8 cellular contexts compared by ENCODE assay signal in the genomic region with DNA sequence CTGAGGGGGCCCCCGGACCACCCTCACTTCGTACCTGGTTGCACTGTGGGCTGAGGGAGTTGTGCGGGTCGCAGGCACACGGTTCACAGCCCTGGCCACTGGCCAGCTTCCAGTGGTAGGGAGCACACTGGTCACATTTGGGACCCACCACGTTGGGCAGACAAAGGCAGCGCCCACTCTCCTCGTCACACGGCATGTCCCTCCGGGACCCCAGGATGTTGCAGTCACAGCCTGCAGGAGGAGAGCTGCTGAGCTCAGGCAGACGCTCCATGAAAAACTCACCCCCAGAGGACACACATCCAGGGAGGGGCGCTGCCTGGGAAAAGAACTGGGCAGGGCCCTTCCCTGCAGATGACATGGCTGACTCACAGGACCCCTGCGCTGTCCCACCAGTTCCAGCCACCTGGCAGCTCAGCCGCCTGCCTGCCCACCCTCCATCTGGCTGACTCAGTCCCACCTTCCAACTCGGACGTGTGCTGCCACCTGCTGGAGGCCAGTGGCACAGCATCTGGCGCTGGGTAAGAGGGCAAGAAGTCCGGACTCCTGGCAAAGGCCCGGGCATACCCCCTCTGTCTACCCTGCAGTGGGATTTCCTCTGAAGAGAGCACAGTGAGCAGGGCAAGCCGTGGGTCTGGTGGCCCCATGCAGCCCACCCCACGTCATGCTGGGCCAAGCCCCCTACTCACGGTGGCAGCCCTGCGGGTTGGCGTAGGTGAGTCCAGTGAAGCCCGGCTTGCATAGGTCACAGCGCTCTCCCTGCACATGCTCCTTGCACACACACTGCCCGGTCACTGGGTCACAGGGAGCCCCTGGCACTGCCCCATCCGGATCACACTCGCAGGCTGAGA. TPM values are rescaled to one million over a fixed set of nuclear protein-coding genes. Genes with fewer than 3 reads are reported as not detected.
DNase-seq lines count a peak whose midpoint lies in the region; ATAC-seq, FAIRE-seq and TF ChIP-seq lines count a peak whose summit lies in the region.

No MANE protein-coding gene starts in this region.

- H3K4me3 Mint-ChIP-seq in CD4-positive, alpha-beta memory T cell: peak overlapping the region in 1 of 8 donors; percentile 23

- H3K79me2 ChIP-seq in endothelial cell of umbilical vein (ENCODE audit: control insufficient read depth, insufficient read depth, low read length): no peaks in the 10 kb centered on the region

- POLR2A ChIA-PET in CD4-positive, alpha-beta memory T cell (lab: Charles Lee; ENCODE audit: partially characterized antibody): no interaction called here
- POLR2A ChIA-PET in endothelial cell of umbilical vein (lab: Charles Lee): interaction anchor here (0.6 kb wide), 1 partner anchor 16 kb away, joined by 3 read pairs; no protein-coding TSS in a partner anchor

- no peaks in the 10 kb centered on the region for H3K27me3 ChIP-seq in CD4-positive, alpha-beta memory T cell (ENCODE audit: insufficient read depth, low read length)
- H3K27me3 ChIP-seq in endothelial cell of umbilical vein (ENCODE audit: control insufficient read depth in 2 of 2, insufficient read depth in 2 of 2, low read length in 2 of 2): no peaks in the 10 kb centered on the region

- peak; percentile 50 to 65 (median 61) for DNase-seq in CD4-positive, alpha-beta memory T cell
- DNase-seq in NOMO-1 (lab: John Stamatoyannopoulos, UW; ENCODE audit: unreplicated experiment in 2 of 2) (peak; percentile 46 to 72), endothelial cell of umbilical vein (ENCODE audit: low read depth, low spot score) (peak; percentile 78), mucosa of descending colon (peak; percentile 75 to 84 (median 80))
- peak; percentile 17 for DNase-seq in activated CD8-positive, alpha-beta memory T cell treated with anti-CD3 and anti-CD28 coated beads, Interleukin-2, amount 50 U/mL, for 1 hour (ENCODE audit: extremely low read depth)
- DNase-seq in stimulated activated CD8-positive, alpha-beta memory T cell treated with anti-CD3 and anti-CD28 coated beads, Interleukin-4, amount 100 ng/mL, for 48 hours: peak; percentile 95

- BruUV-seq in endothelial cell of umbilical vein (replicated peaks; lab: Mats Ljungman, UMichigan): no TSS peak

- CTCF ChIA-PET in CD4-positive, alpha-beta memory T cell (lab: Charles Lee; ENCODE audit: partially characterized antibody): interaction anchor here (0.8 to 1.9 kb wide), 20 partner anchors 8 to 121 kb away, joined by 3 to 10 read pairs (median 4); no protein-coding TSS in a partner anchor
- CTCF ChIA-PET in endothelial cell of umbilical vein (lab: Charles Lee): interaction anchor here (0.6 to 10.2 kb wide), 36 partner anchors 9 to 122 kb away, joined by 3 to 119 read pairs (median 5); a partner anchor contains a TSS

- ATAC-seq in GM19452 (IDR thresholded peaks at IDR 0.05; ENCODE audit: unreplicated experiment) (peak; percentile 86), HG03571 (IDR thresholded peaks at IDR 0.05; ENCODE audit: unreplicated experiment) (peak; percentile 84), mucosa of descending colon (peak; percentile 78)

- H3K9me3 Mint-ChIP-seq in CD4-positive, alpha-beta memory T cell: peaks cover 0 to 4% (median 0%) of the 10 kb centered on the region in 8 donors

- peak; percentile 84 for FAIRE-seq in endothelial cell of umbilical vein (lab: Jason Lieb, UNC)

- intact Hi-C loops in CD4-positive, alpha-beta memory T cell (cut with micrococcal nuclease): loop anchor here (1.0 kb wide), 3 partner anchors 58 to 120 kb away; no protein-coding TSS in a partner anchor
- intact Hi-C loops in endothelial cell of umbilical vein (cut with micrococcal nuclease) (loop anchor here (1.0 to 5.0 kb wide), 6 partner anchors 25 to 120 kb away; no protein-coding TSS in a partner anchor), mucosa of descending colon (cut with DNase I, micrococcal nuclease) (no loop called here)

- no peak for TF ChIP-seq POLR2A in endothelial cell of umbilical vein (IDR thresholded peaks at IDR 0.05; ENCODE audit: low read depth, low read length)

- TF ChIP-seq CTCF in endothelial cell of umbilical vein (IDR thresholded peaks at IDR 0.05; ENCODE audit: extremely low read depth in 1 of 2, insufficient read depth in 1 of 2, low read depth in 1 of 2, low read length in 2 of 2) (peak; percentile 95 to 99), mucosa of descending colon (IDR thresholded peaks at IDR 0.05) (peak; percentile 91)

- H3K36me3 Mint-ChIP-seq in CD4-positive, alpha-beta memory T cell: no peaks in the 10 kb centered on the region

- no peak overlapping the region for H3K27ac Mint-ChIP-seq in CD4-positive, alpha-beta memory T cell

- no peaks in the 10 kb centered on the region for H3K36me3 ChIP-seq in CD4-positive, alpha-beta memory T cell (ENCODE audit: insufficient read depth, low read length)
- H3K36me3 ChIP-seq in endothelial cell of umbilical vein (ENCODE audit: control insufficient read depth in 2 of 2, extremely low read depth in 1 of 2, insufficient read depth in 2 of 2, low read length in 2 of 2): no peaks in the 10 kb centered on the region
- H3K36me3 ChIP-seq in mucosa of descending colon (ENCODE audit: low read depth): no peaks in the 10 kb centered on the region

- peaks cover 4% of the 10 kb centered on the region for H3K4me1 ChIP-seq in CD4-positive, alpha-beta memory T cell (ENCODE audit: insufficient read depth, low read length)
- H3K4me1 ChIP-seq in endothelial cell of umbilical vein (ENCODE audit: control insufficient read depth, extremely low read depth, insufficient read depth, low read length) (no peaks in the 10 kb centered on the region), mucosa of descending colon (ENCODE audit: low read depth) (peaks cover 8% of the 10 kb centered on the region)

- no peak overlapping the region for H3K27ac ChIP-seq in CD4-positive, alpha-beta memory T cell (ENCODE audit: low read depth, low read length)
- H3K27ac ChIP-seq in endothelial cell of umbilical vein (ENCODE audit: insufficient read depth, low read depth, low read length): no peak overlapping the region

- H3K9me1 ChIP-seq in endothelial cell of umbilical vein (replicated peaks; ENCODE audit: control insufficient read depth, extremely low read depth, insufficient read depth, low read length): no peaks in the 10 kb centered on the region

- no peak overlapping the region for H3K9ac ChIP-seq in endothelial cell of umbilical vein (replicated peaks; ENCODE audit: extremely low read depth, insufficient read depth, low read length)

- H2AFZ ChIP-seq in endothelial cell of umbilical vein (ENCODE audit: low read depth, low read length): no peak overlapping the region

- no peak overlapping the region for H3K4me3 ChIP-seq in CD4-positive, alpha-beta memory T cell (ENCODE audit: low read length in 2 of 2)
- H3K4me3 ChIP-seq in endothelial cell of umbilical vein (replicated peaks in 1 of 3; ENCODE audit: insufficient read depth in 1 of 3, low read depth in 1 of 3, low read length in 3 of 3): no peak overlapping the region
- no peak overlapping the region for H3K4me3 ChIP-seq in mucosa of descending colon

- dilution Hi-C loops in endothelial cell of umbilical vein (cut with MboI; ENCODE audit: extremely low pct_ligation_motif_present, low sequenced_read_pairs): no loop called here

- H3K4me1 Mint-ChIP-seq in CD4-positive, alpha-beta memory T cell: peaks cover 2 to 18% (median 6%) of the 10 kb centered on the region in 4 donors

- no peaks in the 10 kb centered on the region for H3K9me3 ChIP-seq in CD4-positive, alpha-beta memory T cell (ENCODE audit: control insufficient read depth in 1 of 2, low read length in 2 of 2)
- no peaks in the 10 kb centered on the region for H3K9me3 ChIP-seq in endothelial cell of umbilical vein (replicated peaks; ENCODE audit: control insufficient read depth, insufficient read depth, low read length)
- no peaks in the 10 kb centered on the region for H3K9me3 ChIP-seq in mucosa of descending colon

- H3K4me2 ChIP-seq in endothelial cell of umbilical vein (ENCODE audit: insufficient read depth, low read length): no peak overlapping the region

- H4K20me1 ChIP-seq in endothelial cell of umbilical vein (replicated peaks; ENCODE audit: control insufficient read depth, extremely low read depth, insufficient read depth, low read length): no peaks in the 10 kb centered on the region

- H3K27me3 Mint-ChIP-seq in CD4-positive, alpha-beta memory T cell: no peaks in the 10 kb centered on the region

RNA-seq across cellular contexts. Expression of a gene that starts 24.7 kb away (rescaled TPM):
- total RNA-seq in CD4-positive, alpha-beta memory T cell: under 1 TPM; 0.38 to 0.69 TPM
- polyA plus RNA-seq in CD4-positive, alpha-beta memory T cell: under 1 TPM in 1 of 2 donors, not detected in 1; 0.18 TPM
- total RNA-seq in endothelial cell of umbilical vein (0.72 and 3.1 TPM in 2 replicates), mucosa of descending colon (100 to 1,000 TPM in 1 of 3 donors, 10 to 100 TPM in 2; 40.3 to 142 (median 62.1) TPM)
- 1.3 and 2.6 TPM in 2 replicates for polyA plus RNA-seq in endothelial cell of umbilical vein
- polyA plus RNA-seq in endothelial cell of umbilical vein (2011; cell fraction: cytosol; rRNA removed): 2.2 and 2.7 TPM in 2 replicates
- 4.4 and 7.0 TPM in 2 replicates for polyA plus RNA-seq in endothelial cell of umbilical vein (2011; cell fraction: nucleus; rRNA removed)
- polyA plus RNA-seq in endothelial cell of umbilical vein (2012): 6.0 and 9.7 TPM in 2 replicates
- 2.5 and 2.7 TPM in 2 replicates for polyA minus RNA-seq in endothelial cell of umbilical vein
- polyA minus RNA-seq in endothelial cell of umbilical vein (2011; cell fraction: cytosol; rRNA and poly(A)+ RNA removed): 52.4 TPM
- polyA minus RNA-seq in endothelial cell of umbilical vein (2011; cell fraction: nucleus; rRNA and poly(A)+ RNA removed): 2.8 and 3.2 TPM in 2 replicates

RNA-seq across cellular contexts. Expression of a gene that starts 44.1 kb away (rescaled TPM):
- not detected for total RNA-seq in CD4-positive, alpha-beta memory T cell
- polyA plus RNA-seq in CD4-positive, alpha-beta memory T cell: not detected
- total RNA-seq in endothelial cell of umbilical vein (not detected in 2 replicates), mucosa of descending colon (under 1 TPM in 1 of 3 donors, not detected in 2; 0.60 TPM)
- polyA plus RNA-seq in endothelial cell of umbilical vein: not detected in 2 replicates
- not detected in 2 replicates for polyA plus RNA-seq in endothelial cell of umbilical vein (2011; cell fraction: cytosol; rRNA removed)
- polyA plus RNA-seq in endothelial cell of umbilical vein (2011; cell fraction: nucleus; rRNA removed): not detected in 2 replicates
- not detected in 2 replicates for polyA plus RNA-seq in endothelial cell of umbilical vein (2012)
- not detected in 2 replicates for polyA minus RNA-seq in endothelial cell of umbilical vein
- not detected for polyA minus RNA-seq in endothelial cell of umbilical vein (2011; cell fraction: cytosol; rRNA and poly(A)+ RNA removed)
- polyA minus RNA-seq in endothelial cell of umbilical vein (2011; cell fraction: nucleus; rRNA and poly(A)+ RNA removed): not detected in 2 replicates

RNA-seq across cellular contexts. Expression of a gene that starts 47.6 kb away (rescaled TPM):
- total RNA-seq in CD4-positive, alpha-beta memory T cell: 1 to 10 TPM in 1 of 2 experiments, not detected in 1; 1.2 TPM
- 1 to 10 TPM in 1 of 2 donors, under 1 TPM in 1; 0.58 to 2.0 TPM for polyA plus RNA-seq in CD4-positive, alpha-beta memory T cell
- 1.9 TPM in 1 of 2 replicates, not detected in the other for total RNA-seq in endothelial cell of umbilical vein
- polyA plus RNA-seq in endothelial cell of umbilical vein: 0.22 and 0.91 TPM in 2 replicates
- 1.5 and 1.8 TPM in 2 replicates for polyA plus RNA-seq in endothelial cell of umbilical vein (2011; cell fraction: cytosol; rRNA removed)
- 0.35 and 0.93 TPM in 2 replicates for polyA plus RNA-seq in endothelial cell of umbilical vein (2011; cell fraction: nucleus; rRNA removed)
- polyA plus RNA-seq in endothelial cell of umbilical vein (2012): 5.7 and 21.7 TPM in 2 replicates
- not detected in 2 replicates for polyA minus RNA-seq in endothelial cell of umbilical vein
- polyA minus RNA-seq in endothelial cell of umbilical vein (2011; cell fraction: cytosol; rRNA and poly(A)+ RNA removed): not detected
- polyA minus RNA-seq in endothelial cell of umbilical vein (2011; cell fraction: nucleus; rRNA and poly(A)+ RNA removed): 0.53 TPM in 1 of 2 replicates, not detected in the other
- total RNA-seq in mucosa of descending colon: 10 to 100 TPM in 1 of 3 donors, 1 to 10 TPM in 2; 5.8 to 13.5 (median 9.0) TPM

Comparison
In these comparisons a context has a peak if more than half of its experiments do, and no peak if none do; other contexts are left out.
1. DNase-seq: peak in every context shown above with its lines; median percentile 95 in stimulated activated CD8-positive, alpha-beta memory T cell treated with anti-CD3 and anti-CD28 coated beads, Interleukin-4, amount 100 ng/mL, for 48 hours; 80 in mucosa of descending colon; 78 in endothelial cell of umbilical vein; 61 in CD4-positive, alpha-beta memory T cell; 59 in NOMO-1; 17 in activated CD8-positive, alpha-beta memory T cell treated with anti-CD3 and anti-CD28 coated beads, Interleukin-2, amount 50 U/mL, for 1 hour.
2. intact Hi-C loops: an anchor here in CD4-positive, alpha-beta memory T cell (1.0 kb wide) and endothelial cell of umbilical vein (1.0 to 5.0 kb wide); none called in mucosa of descending colon.